In the genomic region with DNA sequence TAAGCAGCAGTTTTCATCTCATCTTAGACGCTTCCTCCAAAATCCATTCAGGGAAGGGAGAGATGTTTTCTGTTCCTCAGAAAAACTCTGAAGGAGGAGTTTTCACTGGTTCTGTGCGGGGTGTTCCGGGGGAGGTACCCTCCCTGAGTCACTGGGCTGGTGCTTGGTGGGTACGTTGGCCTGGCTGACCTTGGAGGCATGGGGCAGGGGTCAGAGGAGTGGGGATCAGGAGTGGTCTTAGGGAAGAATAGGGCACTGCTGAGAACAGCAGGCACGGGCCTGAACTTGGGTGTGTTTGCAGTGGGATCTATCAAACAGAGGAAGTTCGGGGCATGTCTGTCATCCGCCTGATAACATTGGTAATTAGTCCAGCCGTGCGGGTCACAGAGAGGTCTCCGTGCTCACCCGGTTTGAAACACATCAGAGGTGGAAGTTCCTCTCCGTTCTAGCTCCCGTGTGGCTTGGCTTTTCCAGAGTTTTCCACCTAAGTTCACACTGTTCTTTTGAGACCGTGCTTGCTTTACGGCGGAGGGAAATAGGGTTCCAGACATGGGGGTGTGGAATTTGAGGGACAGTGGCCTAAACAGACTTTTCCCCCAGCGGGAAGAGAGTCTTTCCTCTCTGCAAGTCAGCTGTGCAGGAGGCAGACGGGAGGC, we compare ENCODE assay signal across 1 cellular context.
TF ChIP-seq lines count a peak whose summit lies in the region.

No MANE protein-coding gene starts in this region.

TF ChIP-seq in SK-N-SH, 30 proteins besides CTCF, POLR2A, EP300 and RAD21 (continued from another document):
- TF ChIP-seq TEAD4 (IDR thresholded peaks at IDR 0.05; ENCODE audit: borderline replicate concordance, insufficient read depth) (no peak), MXI1 (IDR thresholded peaks at IDR 0.05; ENCODE audit: low read depth, low read length) (peak; percentile 17; the same call in 1 of the 2 replicates), MAX (IDR thresholded peaks at IDR 0.05; ENCODE audit: low read depth) (no peak), CHD2 (IDR thresholded peaks at IDR 0.05; ENCODE audit: low read length, partially characterized antibody) (no peak)
